In the genomic region with DNA sequence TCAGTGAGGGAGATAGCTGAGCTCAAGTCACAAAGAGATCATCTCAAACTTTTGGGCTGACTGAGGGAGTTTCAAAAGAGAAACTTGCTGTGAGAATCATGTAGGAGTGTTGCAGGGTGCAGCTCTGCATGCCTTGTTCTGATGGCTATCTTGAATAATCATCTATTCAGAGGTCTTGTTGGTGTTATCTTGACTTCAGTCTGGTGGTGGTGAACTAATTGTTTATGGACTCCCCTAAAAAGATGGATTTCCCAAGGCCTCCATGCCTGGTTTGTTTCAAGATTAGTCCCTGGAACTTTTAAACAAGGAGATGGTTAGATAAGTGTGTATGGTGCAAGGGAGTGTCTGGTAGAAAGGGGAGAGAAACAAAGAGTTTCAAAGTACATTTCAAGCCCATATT, we compare ENCODE assay signal across 19 cellular contexts.
"Had no signal": no experiment of that assay in that cellular context is flagged by ENCODE, and none has a peak within 500 bp of the region (broad histone marks: within the 10 kb centered on the region; RNA-seq: fewer than 3 reads in every experiment).

No MANE protein-coding gene starts in this region.

- DNase-seq: dorsolateral prefrontal cortex; effector CD4-positive, alpha-beta T cell; left ventricle myocardium superior; lower lobe of right lung; natural killer cell; occipital lobe; ovary; posterior cingulate gyrus; psoas muscle; right cardiac atrium; sigmoid colon; stimulated activated CD4-positive, alpha-beta T cell treated with anti-CD3 and anti-CD28 coated beads, Interleukin-2, amount 100 ng/mL, for 24 hours; stimulated activated CD4-positive, alpha-beta T cell treated with anti-CD3 and anti-CD28 coated beads, Interleukin-4, amount 100 ng/mL, for 24 hours; stimulated activated naive CD4-positive, alpha-beta T cell treated with Interleukin-2 at 50 U/mL for 16 hours; stomach; thyroid gland had no signal

- H3K9me3 ChIP-seq: esophagus muscularis mucosa, ovary, thyroid gland had no signal

- H3K27me3 ChIP-seq: dorsolateral prefrontal cortex, ovary, thyroid gland had no signal

- H3K4me3 ChIP-seq: dorsolateral prefrontal cortex, esophagus muscularis mucosa, lower lobe of right lung, ovary, psoas muscle, sigmoid colon, stomach, thyroid gland had no signal

- H3K27ac ChIP-seq: dorsolateral prefrontal cortex, epithelial cell of prostate, esophagus muscularis mucosa, lower lobe of right lung, ovary, psoas muscle, sigmoid colon, stomach, thyroid gland had no signal

- ATAC-seq: left ventricle myocardium superior; lower lobe of right lung; psoas muscle; right cardiac atrium; stimulated activated effector memory CD8-positive, alpha-beta T cell treated with anti-CD3 and anti-CD28 coated beads, Interleukin-12 subunit alpha, Interleukin-12 subunit beta, amount 100 ng/mL, for 72 hours had no signal

- H3K36me3 ChIP-seq: esophagus muscularis mucosa, lower lobe of right lung, ovary, sigmoid colon, stomach, thyroid gland had no signal

- H3K4me1 ChIP-seq: esophagus muscularis mucosa, lower lobe of right lung, psoas muscle, sigmoid colon, stomach, thyroid gland had no signal
